8 cellular contexts compared by ENCODE assay signal in genomic region chr12:68451261-68452091, GRCh38.
DNase-seq lines count a peak whose midpoint lies in the region; ATAC-seq, FAIRE-seq and TF ChIP-seq lines count a peak whose summit lies in the region.

No MANE protein-coding gene starts in this region.

- no peaks in the 10 kb centered on the region for H3K9me3 ChIP-seq in CD8-positive, alpha-beta memory T cell (ENCODE audit: low read length)
- H3K9me3 ChIP-seq in colonic mucosa (no peaks in the 10 kb centered on the region), aorta (ENCODE audit: control insufficient read depth, low read length) (no peaks in the 10 kb centered on the region)
- H3K9me3 ChIP-seq in naive thymus-derived CD4-positive, alpha-beta T cell (ENCODE audit: control insufficient read depth in 2 of 3, low read length in 3 of 3): no peaks in the 10 kb centered on the region

- peaks cover 94 to 100% (median 99%) of the 10 kb centered on the region in 3 donors for H3K4me1 Mint-ChIP-seq in CD8-positive, alpha-beta memory T cell
- peaks cover 72 to 100% (median 95%) of the 10 kb centered on the region in 7 donors for H3K4me1 Mint-ChIP-seq in naive thymus-derived CD4-positive, alpha-beta T cell

- H3K27ac Mint-ChIP-seq in CD8-positive, alpha-beta memory T cell: peak overlapping the region; percentile 37 to 96 (median 92)
- H3K27ac Mint-ChIP-seq in naive thymus-derived CD4-positive, alpha-beta T cell: peak overlapping the region; percentile 49 to 97 (median 76)

- POLR2A ChIA-PET in CD8-positive, alpha-beta memory T cell (lab: Charles Lee): interaction anchor here (0.6 kb wide), 1 partner anchor 190 kb away, joined by 4 read pairs; no protein-coding TSS in a partner anchor
- POLR2A ChIA-PET in naive thymus-derived CD4-positive, alpha-beta T cell (lab: Charles Lee): interaction anchor here (1.0 to 3.3 kb wide), 2 partner anchors 10 to 114 kb away, joined by 3 to 23 read pairs; no protein-coding TSS in a partner anchor

- H3K27me3 Mint-ChIP-seq in CD8-positive, alpha-beta memory T cell: no peaks in the 10 kb centered on the region
- H3K27me3 Mint-ChIP-seq in naive thymus-derived CD4-positive, alpha-beta T cell: no peaks in the 10 kb centered on the region

- peak overlapping the region; percentile 16 to 89 (median 84) for H3K4me3 Mint-ChIP-seq in CD8-positive, alpha-beta memory T cell
- H3K4me3 Mint-ChIP-seq in naive thymus-derived CD4-positive, alpha-beta T cell: peak overlapping the region; percentile 61 to 85 (median 72)

- peak in 3 of 5 donors; percentile 27 to 49 (median 30) for DNase-seq in CD8-positive, alpha-beta memory T cell
- DNase-seq in GM19238 (ENCODE audit: insufficient read length, low spot score) (peak; percentile 13), colonic mucosa (peak; percentile 32), aorta (peak in 1 of 2 donors; percentile 53), HTR-8/SVneo (ENCODE audit: insufficient read length, low spot score) (no peak)
- DNase-seq in naive thymus-derived CD4-positive, alpha-beta T cell: peak in 7 of 9 donors; percentile 8 to 59 (median 29)

- H3K27ac ChIP-seq in CD8-positive, alpha-beta memory T cell (ENCODE audit: low read depth, low read length): peak overlapping the region; percentile 5
- peak overlapping the region; percentile 38 for H3K27ac ChIP-seq in colonic mucosa
- peak overlapping the region; percentile 48 for H3K27ac ChIP-seq in naive thymus-derived CD4-positive, alpha-beta T cell (ENCODE audit: low read depth, low read length)
- peak overlapping the region in 1 of 2 donors; percentile 20 for H3K27ac ChIP-seq in aorta (ENCODE audit: low read depth in 1 of 2, low read length in 2 of 2)

- H3K4me3 ChIP-seq in CD8-positive, alpha-beta memory T cell (ENCODE audit: low read length): peak overlapping the region; percentile 17
- H3K4me3 ChIP-seq in colonic mucosa: no peak overlapping the region
- H3K4me3 ChIP-seq in naive thymus-derived CD4-positive, alpha-beta T cell (ENCODE audit: low read length): peak overlapping the region; percentile 28
- H3K4me3 ChIP-seq in aorta (ENCODE audit: low read length in 2 of 2): no peak overlapping the region

- 13 to 19% methylated on average over 7 of the region's 7 CpGs for WGBS in aorta, 2 donors

- no peaks in the 10 kb centered on the region for H3K36me3 Mint-ChIP-seq in CD8-positive, alpha-beta memory T cell
- peaks cover 0 to 10% (median 0%) of the 10 kb centered on the region in 5 donors for H3K36me3 Mint-ChIP-seq in naive thymus-derived CD4-positive, alpha-beta T cell

- ATAC-seq in HG03196 (IDR thresholded peaks at IDR 0.05; ENCODE audit: unreplicated experiment): peak; percentile 65
- peak; percentile 82 for ATAC-seq in SK-N-SH treated with all-trans-retinoic acid at 6 μM for 48 hours
- ATAC-seq in naive thymus-derived CD4-positive, alpha-beta T cell: peak; percentile 68
- ATAC-seq in aorta (ENCODE audit: low FRiP score): peak; percentile 80

- H3K9ac ChIP-seq in colonic mucosa (ENCODE audit: low read depth in 2 of 2, low read length in 2 of 2): peak overlapping the region in 1 of 2 donors; percentile 0

- intact Hi-C loops in colonic mucosa (cut with DNase I) (no loop called here), aorta (cut with DNase I) (no loop called here)
- intact Hi-C loops in naive thymus-derived CD4-positive, alpha-beta T cell (cut with micrococcal nuclease): loop anchor here (1.0 to 5.0 kb wide), 11 partner anchors 12 to 356 kb away; partner anchors contain the start of genes RAP1B (in 2 of the 2), MDM2 (in 1 of the 2) and NUP107 (in 1 of the 2)

- CTCF ChIA-PET in CD8-positive, alpha-beta memory T cell (lab: Charles Lee): interaction anchor here (1.2 kb wide), 1 partner anchor 9 kb away, joined by 3 read pairs; no protein-coding TSS in a partner anchor
- CTCF ChIA-PET in naive thymus-derived CD4-positive, alpha-beta T cell (lab: Charles Lee): interaction anchor here (0.5 kb wide), 1 partner anchor 13 kb away, joined by 3 read pairs; no protein-coding TSS in a partner anchor

- no peak for TF ChIP-seq CTCF in colonic mucosa (IDR thresholded peaks at IDR 0.05)

- H3K36me3 ChIP-seq in CD8-positive, alpha-beta memory T cell (ENCODE audit: insufficient read depth, low read length): no peaks in the 10 kb centered on the region
- no peaks in the 10 kb centered on the region for H3K36me3 ChIP-seq in colonic mucosa
- no peaks in the 10 kb centered on the region for H3K36me3 ChIP-seq in naive thymus-derived CD4-positive, alpha-beta T cell (ENCODE audit: control insufficient read depth in 2 of 3, insufficient read depth in 3 of 3, low read length in 3 of 3)
- H3K36me3 ChIP-seq in aorta (ENCODE audit: control insufficient read depth in 1 of 2, insufficient read depth in 2 of 2, low read length in 1 of 2): no peaks in the 10 kb centered on the region

- no peaks in the 10 kb centered on the region for H3K9me3 Mint-ChIP-seq in CD8-positive, alpha-beta memory T cell
- peaks cover 0 to 5% (median 0%) of the 10 kb centered on the region in 11 donors for H3K9me3 Mint-ChIP-seq in naive thymus-derived CD4-positive, alpha-beta T cell

- no peak for FAIRE-seq in HTR-8/SVneo (lab: Jason Lieb, UNC)

- H3K4me1 ChIP-seq in CD8-positive, alpha-beta memory T cell (ENCODE audit: insufficient read depth, low read length): peaks cover 92% of the 10 kb centered on the region
- H3K4me1 ChIP-seq in colonic mucosa: peaks cover 12% of the 10 kb centered on the region
- H3K4me1 ChIP-seq in naive thymus-derived CD4-positive, alpha-beta T cell (ENCODE audit: control insufficient read depth in 2 of 2, insufficient read depth in 2 of 2, low read length in 2 of 2): peaks cover 64 to 68% of the 10 kb centered on the region in 2 donors
- peaks cover 0 to 6% of the 10 kb centered on the region in 2 donors for H3K4me1 ChIP-seq in aorta (ENCODE audit: control insufficient read depth in 1 of 2, insufficient read depth in 2 of 2, low read length in 2 of 2)

- H3K27me3 ChIP-seq in CD8-positive, alpha-beta memory T cell (ENCODE audit: insufficient read depth, low read length, poor library complexity, severe bottlenecking): no peaks in the 10 kb centered on the region
- H3K27me3 ChIP-seq in colonic mucosa: no peaks in the 10 kb centered on the region
- no peaks in the 10 kb centered on the region for H3K27me3 ChIP-seq in naive thymus-derived CD4-positive, alpha-beta T cell (ENCODE audit: control insufficient read depth in 2 of 2, insufficient read depth in 2 of 2, low read length in 2 of 2)
- H3K27me3 ChIP-seq in aorta (ENCODE audit: control insufficient read depth in 1 of 2, insufficient read depth in 2 of 2, low read length in 1 of 2): no peaks in the 10 kb centered on the region

TF ChIP-seq in SK-N-SH treated with all-trans-retinoic acid at 6 μM for 48 hours, 23 proteins besides CTCF, POLR2A, EP300 and RAD21 (continues in another document):
- TF ChIP-seq CREB5 (CRISPR knock-in tag; IDR thresholded peaks at IDR 0.05; ENCODE audit: low read depth) (no peak), ESRRG (CRISPR knock-in tag; IDR thresholded peaks at IDR 0.05) (no peak), GLIS3 (CRISPR knock-in tag; IDR thresholded peaks at IDR 0.05) (no peak), PATZ1 (CRISPR knock-in tag; IDR thresholded peaks at IDR 0.05; ENCODE audit: borderline replicate concordance) (no peak), ZNF8 (CRISPR knock-in tag; IDR thresholded peaks at IDR 0.05) (no peak), TSHZ2 (CRISPR knock-in tag; IDR thresholded peaks at IDR 0.05) (no peak)

Comparison
In these comparisons a context has a peak if more than half of its experiments do, and no peak if none do; other contexts are left out.
1. H3K4me3 ChIP-seq: peak in CD8-positive, alpha-beta memory T cell (single experiment) and naive thymus-derived CD4-positive, alpha-beta T cell (single experiment); none in colonic mucosa (single experiment) and aorta (0 of 2).
2. intact Hi-C loops: an anchor here in naive thymus-derived CD4-positive, alpha-beta T cell (1.0 to 5.0 kb wide); none called in colonic mucosa and aorta.
3. Peak in every context shown above with its lines, with median percentiles within 50 percentile points of each other: ATAC-seq.